In the genomic region with DNA sequence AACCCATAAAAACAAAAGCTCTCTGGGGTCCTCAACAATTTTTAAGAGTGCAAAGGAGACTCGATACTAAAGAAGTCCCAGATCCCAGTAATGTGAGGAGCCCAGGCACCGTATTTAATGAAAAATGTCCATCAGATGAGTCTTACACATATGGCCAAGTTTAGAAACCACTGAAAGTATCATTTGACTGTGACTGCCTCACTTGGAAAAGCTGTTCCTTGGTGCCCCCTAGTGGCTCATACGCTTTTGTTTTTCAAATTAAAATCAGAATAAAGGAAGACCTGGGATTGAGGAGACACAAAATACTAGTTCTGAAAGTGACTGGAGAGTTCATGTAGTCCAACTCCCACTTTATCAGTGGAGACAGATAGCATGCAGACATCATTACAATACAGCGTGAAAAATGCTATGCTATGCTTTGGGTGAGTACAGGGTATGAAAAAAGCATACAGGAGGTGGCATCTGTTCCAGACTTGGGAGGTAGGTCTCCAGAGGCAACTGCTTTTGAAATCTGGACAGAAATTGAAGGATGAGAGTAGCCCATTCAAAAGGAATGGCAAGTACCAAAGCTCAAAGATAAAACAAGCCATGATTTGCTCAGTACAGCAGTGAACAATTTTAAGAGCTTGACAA, we compare ENCODE assay signal across 8 cellular contexts. TPM values are rescaled to one million over a fixed set of nuclear protein-coding genes. Genes with fewer than 3 reads are reported as not detected.
DNase-seq lines count a peak whose midpoint lies in the region; ATAC-seq and TF ChIP-seq lines count a peak whose summit lies in the region.

No MANE protein-coding gene starts in this region.

- H3K9ac ChIP-seq in OCI-LY3 (ENCODE audit: low read length): no peak overlapping the region

- H3K4me2 ChIP-seq in OCI-LY3 (ENCODE audit: low read length): no peak overlapping the region

- intact Hi-C loops in transverse colon (cut with DNase I; ENCODE audit: low total_unique reads): no loop called here

- H3K27ac ChIP-seq in OCI-LY3 (ENCODE audit: low read length) (no peak overlapping the region), transverse colon (no peak overlapping the region)

- no peak overlapping the region for H3K4me3 ChIP-seq in OCI-LY3 (ENCODE audit: low read length)
- no peak overlapping the region for H3K4me3 ChIP-seq in transverse colon

- H3K27me3 ChIP-seq in OCI-LY3 (ENCODE audit: low read depth, low read length) (no peaks in the 10 kb centered on the region), transverse colon (no peaks in the 10 kb centered on the region)

- TF ChIP-seq POLR2A in transverse colon (IDR thresholded peaks at IDR 0.05): no peak

- WGBS in transverse colon (ENCODE audit: low coverage in 1 of 2), 2 donors: 17 to 21% methylated on average over 4 of the region's 4 CpGs

- TF ChIP-seq CTCF in OCI-LY3 (IDR thresholded peaks at IDR 0.05; ENCODE audit: low read depth, low read length): peak; percentile 72
- peak; percentile 59 to 77 (median 71) for TF ChIP-seq CTCF in transverse colon (IDR thresholded peaks at IDR 0.05)

- H3K79me2 ChIP-seq in OCI-LY3 (ENCODE audit: low read length): no peaks in the 10 kb centered on the region

- DNase-seq in G401 (ENCODE audit: low spot score): peak; percentile 84
- DNase-seq in KG1 (lab: John Stamatoyannopoulos, UW): peak; percentile 4
- peak; percentile 45 for DNase-seq in activated T-cell treated with anti-CD3 and anti-CD28 coated beads for 4 hours
- peak; percentile 80 for DNase-seq in fibroblast of gingiva (ENCODE audit: low read depth)
- peak in 36 of 56 donors; percentile 0 to 81 (median 15) for DNase-seq in nucleus accumbens (lab: John Stamatoyannopoulos, UW)
- DNase-seq in transverse colon: peak; percentile 66

- ATAC-seq in GM21786 (IDR thresholded peaks at IDR 0.05; ENCODE audit: unreplicated experiment): peak; percentile 87

- no peak overlapping the region for H2AFZ ChIP-seq in OCI-LY3 (ENCODE audit: low read depth, low read length)

- H4K20me1 ChIP-seq in OCI-LY3 (ENCODE audit: insufficient read depth, low read length): no peaks in the 10 kb centered on the region; the same call in 1 of the 2 replicates

- in situ Hi-C loops in G401 (cut with HindIII; ENCODE audit: low sequenced_read_pairs): no loop called here
- in situ Hi-C loops in transverse colon (cut with MboI; ENCODE audit: low pct_ligation_motif_present in 1 of 4, low pct_unique_long_range_greater_than_20kb in 1 of 4, low sequenced_read_pairs in 3 of 4): loop anchor here in 2 of 4 donors (25.0 kb wide), 1 partner anchor 383 kb away; no protein-coding TSS in a partner anchor

- H3K9me3 ChIP-seq in OCI-LY3 (ENCODE audit: insufficient read depth, low read length) (no peaks in the 10 kb centered on the region), transverse colon (no peaks in the 10 kb centered on the region)

- TF ChIP-seq EP300 in transverse colon (IDR thresholded peaks at IDR 0.05; ENCODE audit: low read depth): no peak

- H3K36me3 ChIP-seq in OCI-LY3 (replicated peaks; ENCODE audit: low read depth, low read length) (peaks cover 4% of the 10 kb centered on the region), transverse colon (peaks cover 0 to 35% (median 7%) of the 10 kb centered on the region in 4 donors)

- H3K4me1 ChIP-seq in OCI-LY3 (ENCODE audit: low read length) (no peaks in the 10 kb centered on the region), transverse colon (no peaks in the 10 kb centered on the region)

RNA-seq across cellular contexts. Expression of a gene that starts 33.8 kb away (rescaled TPM):
- total RNA-seq in G401 (2014; rRNA removed; shearing (Covaris generic)): 8.0 and 9.4 TPM in 2 replicates
- 10 to 100 TPM in 3 of 4 donors, 1 to 10 TPM in 1; 9.6 to 43.5 (median 31.5) TPM for total RNA-seq in transverse colon

RNA-seq across cellular contexts. Expression of a gene that starts 33.9 kb away (rescaled TPM):
- 29.3 and 39.4 TPM in 2 replicates for total RNA-seq in G401 (2014; rRNA removed; shearing (Covaris generic))
- 1 to 10 TPM; 1.1 to 6.8 (median 2.7) TPM for total RNA-seq in transverse colon

Comparison
In these comparisons a context has a peak if more than half of its experiments do, and no peak if none do; other contexts are left out.
1. DNase-seq: peak in every context shown above with its lines; median percentile 84 in G401; 80 in fibroblast of gingiva; 66 in transverse colon; 45 in activated T-cell treated with anti-CD3 and anti-CD28 coated beads for 4 hours; 15 in nucleus accumbens; 4 in KG1.